ENCODE assay signal across 26 cellular contexts in the genomic region with DNA sequence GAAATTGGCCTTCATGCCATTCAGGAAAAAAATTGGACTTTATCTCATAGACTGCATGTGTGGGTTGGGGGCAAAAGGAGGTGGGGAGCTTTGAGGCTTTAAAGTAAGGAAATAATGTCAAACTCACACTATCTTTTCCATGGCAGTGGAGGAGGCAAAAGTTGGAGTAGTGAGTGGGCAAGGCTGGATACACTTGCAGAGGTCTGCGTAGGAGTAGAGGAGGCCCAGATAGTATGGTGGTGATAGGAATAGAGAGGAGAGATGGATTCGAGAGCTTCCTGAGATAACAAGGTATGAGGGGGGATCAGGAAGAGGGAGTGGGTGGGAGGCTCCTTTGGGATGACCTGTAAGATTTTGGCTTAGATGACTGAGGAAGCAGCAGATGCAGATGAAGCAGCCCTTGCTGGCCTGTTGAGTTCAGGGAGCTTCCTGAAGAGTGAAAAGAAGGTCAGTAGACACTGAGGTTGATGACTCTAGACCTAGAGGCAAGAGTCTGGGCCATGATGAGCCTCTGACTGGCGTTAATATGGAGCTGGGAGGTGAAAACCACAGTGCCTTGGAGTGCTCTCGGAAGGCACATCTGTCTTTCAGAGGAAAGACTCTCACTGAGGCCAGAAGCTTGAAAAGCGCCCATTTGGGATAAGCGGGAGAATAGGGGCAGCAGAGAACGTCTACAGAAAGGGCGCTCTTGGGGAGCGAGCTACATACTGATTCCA. TPM values are rescaled to one million over a fixed set of nuclear protein-coding genes. Genes with fewer than 3 reads are reported as not detected.
DNase-seq lines count a peak whose midpoint lies in the region; ATAC-seq and TF ChIP-seq lines count a peak whose summit lies in the region.
"Had no signal": no experiment of that assay in that cellular context is flagged by ENCODE, and none has a peak within 500 bp of the region (broad histone marks: within the 10 kb centered on the region; RNA-seq: fewer than 3 reads in every experiment).

No MANE protein-coding gene starts in this region.

- H3K27ac Mint-ChIP-seq in activated naive CD4-positive, alpha-beta T cell treated with anti-CD3 and anti-CD28 coated beads, Interleukin-2, amount 50 U/mL, for 24 hours = peak overlapping the region; percentile 83
- H3K27ac Mint-ChIP-seq in activated T-helper 1 cell treated with anti-CD3 and anti-CD28 coated beads, Interleukin-12 subunit alpha, Interleukin-12 subunit beta, Interleukin-2, Interleukin-4 antibody, amounts not matched to agents 30 ng/mL and 10 ng/mL and 1 ng/mL, durations not matched to agents 14 hours and 24 hours and 36 hours = peak overlapping the region; percentile 31
- peak overlapping the region; percentile 52 to 55 for H3K27ac Mint-ChIP-seq in natural killer cell treated with Interleukin-12 subunit alpha and Interleukin-12 subunit beta and Interleukin-15 and Interleukin-18, amount 100 ng/mL, for 72 hours

- H3K27ac ChIP-seq in HEK293 (ENCODE audit: extremely low read depth, low read depth, low read length) (no peak overlapping the region), gastrocnemius medialis (no peak overlapping the region)
- H3K27ac ChIP-seq: BLaER1 treated with 17β-estradiol and CSF1 and Interleukin-3, amounts not matched to agents 10 nM and 100 nM; brain microvascular endothelial cell; pancreas; PC-9 had no signal

- POLR2A ChIA-PET in HEK293 (lab: Yijun Ruan, JAX) = no interaction called here

- peaks cover 49 to 93% of the 10 kb centered on the region in 2 experiments for H3K36me3 ChIP-seq in HEK293 (ENCODE audit: control insufficient read depth in 2 of 2, insufficient read depth in 1 of 2, low read length in 2 of 2)
- peaks cover 0 to 92% of the 10 kb centered on the region in 2 donors for H3K36me3 ChIP-seq in gastrocnemius medialis

- TF ChIP-seq CTCF in HEK293 (tag by site-specific recombination; IDR thresholded peaks at IDR 0.05) = no peak
- TF ChIP-seq CTCF in gastrocnemius medialis (IDR thresholded peaks at IDR 0.05 in 4 of 5, conservative IDR thresholded peaks at IDR 0.05 in 1 of 5) = no peak

- intact Hi-C loops in activated T-helper 1 cell treated with anti-CD3 and anti-CD28 coated beads, Interleukin-12 subunit alpha, Interleukin-12 subunit beta, Interleukin-2, Interleukin-4 antibody, amounts not matched to agents 30 ng/mL and 10 ng/mL and 1 ng/mL, durations not matched to agents 14 hours and 24 hours and 36 hours (cut with micrococcal nuclease) = no loop called here
- intact Hi-C loops in gastrocnemius medialis (cut with DNase I; ENCODE audit: low total_unique reads) = no loop called here

- no peak overlapping the region for H3K4me3 Mint-ChIP-seq in activated naive CD4-positive, alpha-beta T cell treated with anti-CD3 and anti-CD28 coated beads, Interleukin-2, amount 50 U/mL, for 24 hours
- H3K4me3 Mint-ChIP-seq in activated T-helper 1 cell treated with anti-CD3 and anti-CD28 coated beads, Interleukin-12 subunit alpha, Interleukin-12 subunit beta, Interleukin-2, Interleukin-4 antibody, amounts not matched to agents 30 ng/mL and 10 ng/mL and 1 ng/mL, durations not matched to agents 14 hours and 24 hours and 36 hours = no peak overlapping the region
- no peak overlapping the region for H3K4me3 Mint-ChIP-seq in natural killer cell treated with Interleukin-12 subunit alpha and Interleukin-12 subunit beta and Interleukin-15 and Interleukin-18, amount 100 ng/mL, for 72 hours

- no peaks in the 10 kb centered on the region for H3K9me3 Mint-ChIP-seq in activated naive CD4-positive, alpha-beta T cell treated with anti-CD3 and anti-CD28 coated beads, Interleukin-2, amount 50 U/mL, for 24 hours
- H3K9me3 Mint-ChIP-seq in activated T-helper 1 cell treated with anti-CD3 and anti-CD28 coated beads, Interleukin-12 subunit alpha, Interleukin-12 subunit beta, Interleukin-2, Interleukin-4 antibody, amounts not matched to agents 30 ng/mL and 10 ng/mL and 1 ng/mL, durations not matched to agents 14 hours and 24 hours and 36 hours = no peaks in the 10 kb centered on the region
- no peaks in the 10 kb centered on the region for H3K9me3 Mint-ChIP-seq in natural killer cell treated with Interleukin-12 subunit alpha and Interleukin-12 subunit beta and Interleukin-15 and Interleukin-18, amount 100 ng/mL, for 72 hours

- H3K9me3 ChIP-seq in HEK293 (ENCODE audit: control insufficient read depth, insufficient read depth, low read depth, low read length) = no peaks in the 10 kb centered on the region
- H3K9me3 ChIP-seq in gastrocnemius medialis = no peaks in the 10 kb centered on the region
- H3K9me3 ChIP-seq: BLaER1 treated with 17β-estradiol and CSF1 and Interleukin-3, amounts not matched to agents 10 nM and 100 nM; pancreas had no signal

- CTCF ChIA-PET in HEK293 (lab: Yijun Ruan, JAX) = interaction anchor here (0.8 kb wide), 1 partner anchor 35 kb away, joined by 3 read pairs; no protein-coding TSS in a partner anchor

- ATAC-seq in natural killer cell treated with Interleukin-12 subunit alpha and Interleukin-12 subunit beta and Interleukin-15 and Interleukin-18, amount 100 ng/mL, for 72 hours = no peak
- ATAC-seq in gastrocnemius medialis = no peak
- ATAC-seq: pancreas had no signal

- H3K4me3 ChIP-seq in HEK293 (ENCODE audit: low read depth, low read length) (no peak overlapping the region), gastrocnemius medialis (no peak overlapping the region)
- H3K4me3 ChIP-seq: BLaER1 treated with 17β-estradiol and CSF1 and Interleukin-3, amounts not matched to agents 10 nM and 100 nM; pancreas; PC-9; smooth muscle cell had no signal

- peaks cover 32% of the 10 kb centered on the region for H3K36me3 Mint-ChIP-seq in activated naive CD4-positive, alpha-beta T cell treated with anti-CD3 and anti-CD28 coated beads, Interleukin-2, amount 50 U/mL, for 24 hours
- peaks cover 57% of the 10 kb centered on the region for H3K36me3 Mint-ChIP-seq in activated T-helper 1 cell treated with anti-CD3 and anti-CD28 coated beads, Interleukin-12 subunit alpha, Interleukin-12 subunit beta, Interleukin-2, Interleukin-4 antibody, amounts not matched to agents 30 ng/mL and 10 ng/mL and 1 ng/mL, durations not matched to agents 14 hours and 24 hours and 36 hours (ENCODE audit: low read depth)
- peaks cover 49% of the 10 kb centered on the region for H3K36me3 Mint-ChIP-seq in natural killer cell treated with Interleukin-12 subunit alpha and Interleukin-12 subunit beta and Interleukin-15 and Interleukin-18, amount 100 ng/mL, for 72 hours

- in situ Hi-C loops in gastrocnemius medialis (cut with MboI; ENCODE audit: low sequenced_read_pairs in 4 of 4) = loop anchor here in 1 of 4 donors (25.0 kb wide), 1 partner anchor 573 kb away; a partner anchor contains a TSS

- TF ChIP-seq POLR2A in gastrocnemius medialis (IDR thresholded peaks at IDR 0.05) = no peak

- peaks cover 75% of the 10 kb centered on the region for H3K4me1 Mint-ChIP-seq in activated naive CD4-positive, alpha-beta T cell treated with anti-CD3 and anti-CD28 coated beads, Interleukin-2, amount 50 U/mL, for 24 hours
- peaks cover 55% of the 10 kb centered on the region for H3K4me1 Mint-ChIP-seq in activated T-helper 1 cell treated with anti-CD3 and anti-CD28 coated beads, Interleukin-12 subunit alpha, Interleukin-12 subunit beta, Interleukin-2, Interleukin-4 antibody, amounts not matched to agents 30 ng/mL and 10 ng/mL and 1 ng/mL, durations not matched to agents 14 hours and 24 hours and 36 hours (ENCODE audit: low read depth)
- peaks cover 62 to 74% of the 10 kb centered on the region in 2 donors for H3K4me1 Mint-ChIP-seq in natural killer cell treated with Interleukin-12 subunit alpha and Interleukin-12 subunit beta and Interleukin-15 and Interleukin-18, amount 100 ng/mL, for 72 hours (ENCODE audit: low read depth in 2 of 2)

- H3K27me3 ChIP-seq in gastrocnemius medialis = no peaks in the 10 kb centered on the region
- H3K27me3 ChIP-seq: BLaER1 treated with 17β-estradiol and CSF1 and Interleukin-3, amounts not matched to agents 10 nM and 100 nM; brain microvascular endothelial cell; pancreas had no signal

- no peaks in the 10 kb centered on the region for H3K27me3 Mint-ChIP-seq in activated naive CD4-positive, alpha-beta T cell treated with anti-CD3 and anti-CD28 coated beads, Interleukin-2, amount 50 U/mL, for 24 hours
- no peaks in the 10 kb centered on the region for H3K27me3 Mint-ChIP-seq in activated T-helper 1 cell treated with anti-CD3 and anti-CD28 coated beads, Interleukin-12 subunit alpha, Interleukin-12 subunit beta, Interleukin-2, Interleukin-4 antibody, amounts not matched to agents 30 ng/mL and 10 ng/mL and 1 ng/mL, durations not matched to agents 14 hours and 24 hours and 36 hours (ENCODE audit: insufficient read depth)
- H3K27me3 Mint-ChIP-seq in natural killer cell treated with Interleukin-12 subunit alpha and Interleukin-12 subunit beta and Interleukin-15 and Interleukin-18, amount 100 ng/mL, for 72 hours = no peaks in the 10 kb centered on the region

- DNase-seq in activated naive CD4-positive, alpha-beta T cell treated with anti-CD3 and anti-CD28 coated beads, Interleukin-2, amount 50 U/mL, for 16 hours = no peak
- no peak for DNase-seq in activated T-helper 1 cell treated with anti-CD3 and anti-CD28 coated beads, Interleukin-12 subunit alpha, Interleukin-12 subunit beta, Interleukin-2, Interleukin-4 antibody, amounts not matched to agents 30 ng/mL and 10 ng/mL and 1 ng/mL, durations not matched to agents 14 hours and 24 hours and 36 hours (ENCODE audit: low spot score)
- DNase-seq in natural killer cell treated with Interleukin-12 subunit alpha and Interleukin-12 subunit beta and Interleukin-15 and Interleukin-18, amount 100 ng/mL, for 72 hours (ENCODE audit: low spot score) = no peak
- DNase-seq in gastrocnemius medialis = no peak
- no peak for DNase-seq in GOT3 (lab: John Stamatoyannopoulos, UW)
- DNase-seq: activated CD4-positive, alpha-beta T cell treated with anti-CD3 and anti-CD28 coated beads for 1 hour; activated effector memory CD4-positive, alpha-beta T cell treated with anti-CD3 and anti-CD28 coated beads, Interleukin-2, amount 50 U/mL, for 16 hours; amniotic stem cell; brain microvascular endothelial cell; effector CD4-positive, alpha-beta T cell; KBM-7; kidney; MM.1S; NCI-H1417; NCI-H2081; NCI-H2227 treated with DMSO at 0.1 percent for 48 hours; NCI-H526 treated with DMSO at 0.1 percent for 48 hours; pancreas; PC-9; SHP77 treated with DMSO at 0.1 percent for 48 hours; stimulated activated CD4-positive, alpha-beta T cell treated with anti-CD3 and anti-CD28 coated beads, Interleukin-1b, Interleukin-23, amount 100 ng/mL, for 48 hours; trophoblast cell had no signal

- H3K4me1 ChIP-seq in HEK293 (ENCODE audit: control insufficient read depth, insufficient read depth, low read length) (no peaks in the 10 kb centered on the region; the same call in none of the 2 replicates), gastrocnemius medialis (peaks cover 18 to 28% of the 10 kb centered on the region in 2 donors)

RNA-seq across cellular contexts. Expression of a gene that starts 5.8 kb away (rescaled TPM):
- total RNA-seq in activated T-helper 1 cell treated with anti-CD3 and anti-CD28 coated beads, Interleukin-12 subunit alpha, Interleukin-12 subunit beta, Interleukin-2, Interleukin-4 antibody, amounts not matched to agents 30 ng/mL and 10 ng/mL and 1 ng/mL, durations not matched to agents 14 hours and 24 hours and 36 hours = 41.4 and 43.0 TPM in 2 replicates
- total RNA-seq in natural killer cell treated with Interleukin-12 subunit alpha and Interleukin-12 subunit beta and Interleukin-15 and Interleukin-18, amount 100 ng/mL, for 72 hours = 10 to 100 TPM; 29.6 to 31.8 TPM
- 10 to 100 TPM; 30.3 to 43.1 (median 30.5) TPM for total RNA-seq in gastrocnemius medialis

RNA-seq across cellular contexts. Expression of a gene that starts 5.9 kb away (rescaled TPM):
- 20.3 and 21.2 TPM in 2 replicates for total RNA-seq in activated T-helper 1 cell treated with anti-CD3 and anti-CD28 coated beads, Interleukin-12 subunit alpha, Interleukin-12 subunit beta, Interleukin-2, Interleukin-4 antibody, amounts not matched to agents 30 ng/mL and 10 ng/mL and 1 ng/mL, durations not matched to agents 14 hours and 24 hours and 36 hours
- 10 to 100 TPM; 16.6 to 21.4 TPM for total RNA-seq in natural killer cell treated with Interleukin-12 subunit alpha and Interleukin-12 subunit beta and Interleukin-15 and Interleukin-18, amount 100 ng/mL, for 72 hours
- 10 to 100 TPM; 26.1 to 45.1 (median 31.0) TPM for total RNA-seq in gastrocnemius medialis

Comparison
In these comparisons a context has a peak if more than half of its experiments do, and no peak if none do; other contexts are left out.
1. H3K27ac Mint-ChIP-seq: peak in every context shown above with its lines; median percentile 83 in activated naive CD4-positive, alpha-beta T cell treated with anti-CD3 and anti-CD28 coated beads, Interleukin-2, amount 50 U/mL, for 24 hours; 54 in natural killer cell treated with Interleukin-12 subunit alpha and Interleukin-12 subunit beta and Interleukin-15 and Interleukin-18, amount 100 ng/mL, for 72 hours; 31 in activated T-helper 1 cell treated with anti-CD3 and anti-CD28 coated beads, Interleukin-12 subunit alpha, Interleukin-12 subunit beta, Interleukin-2, Interleukin-4 antibody, amounts not matched to agents 30 ng/mL and 10 ng/mL and 1 ng/mL, durations not matched to agents 14 hours and 24 hours and 36 hours.